8 cellular contexts compared by ENCODE assay signal in the genomic region with DNA sequence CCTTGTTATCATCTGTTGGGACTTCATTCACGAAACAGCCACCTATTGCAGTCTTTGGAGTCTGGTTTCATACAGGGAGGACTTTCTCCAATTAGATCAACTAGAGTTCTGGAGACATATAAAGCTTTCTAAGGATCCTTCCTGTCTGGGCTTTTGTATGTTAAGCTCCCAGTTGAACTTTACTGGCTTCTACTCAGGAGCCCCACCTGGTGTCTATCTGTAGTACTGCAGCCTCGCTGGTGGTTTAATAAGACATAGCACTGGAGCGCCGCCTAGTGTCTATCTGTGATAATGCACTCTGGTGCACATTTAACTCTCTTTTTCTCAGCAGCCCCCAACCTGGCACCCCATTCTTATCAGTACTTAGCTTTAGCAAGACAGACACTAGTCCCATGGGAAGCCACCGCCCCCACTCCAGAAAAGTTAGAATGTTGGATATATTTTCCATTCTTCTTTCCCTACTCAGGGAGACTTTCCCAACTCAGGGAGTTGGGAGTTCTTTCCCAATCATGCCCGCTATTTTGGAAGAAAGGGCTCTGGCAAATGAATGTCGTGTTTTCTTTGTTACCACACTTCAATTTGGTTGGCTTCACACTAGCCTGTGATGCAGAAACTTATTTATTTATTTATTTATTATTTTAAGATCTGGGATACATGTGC. TPM values are rescaled to one million over a fixed set of nuclear protein-coding genes. Genes with fewer than 3 reads are reported as not detected.
DNase-seq lines count a peak whose midpoint lies in the region; ATAC-seq and TF ChIP-seq lines count a peak whose summit lies in the region.

No MANE protein-coding gene starts in this region.

- H4K20me1 ChIP-seq in HCT116 (ENCODE audit: insufficient read depth): no peaks in the 10 kb centered on the region

- no peaks in the 10 kb centered on the region for H3K9me3 Mint-ChIP-seq in central memory CD8-positive, alpha-beta T cell

- peak; percentile 72 for ATAC-seq in HCT116
- ATAC-seq in activated CD4-positive, CD25-positive, alpha-beta regulatory T cell treated with anti-CD3 and anti-CD28 coated beads, Interleukin-2, amount 50 U/mL, for 24 hours: peak; percentile 33 to 35
- peak; percentile 43 for ATAC-seq in central memory CD8-positive, alpha-beta T cell (replicated peaks; ENCODE audit: extremely low read depth, poor library complexity, severe bottlenecking)
- no peak for ATAC-seq in GM18861 (IDR thresholded peaks at IDR 0.05; ENCODE audit: unreplicated experiment)

- peak overlapping the region; percentile 61 for H2AFZ ChIP-seq in HCT116 (ENCODE audit: low read depth, low read length, poor library complexity, severe bottlenecking)

- H3K79me2 ChIP-seq in HCT116 (ENCODE audit: insufficient read depth, low read length): no peaks in the 10 kb centered on the region

- no peak overlapping the region for H3K27ac ChIP-seq in HCT116 (ENCODE audit: low read depth, low read length)

- H3K27me3 ChIP-seq in HCT116 (ENCODE audit: insufficient read depth, low read length): no peaks in the 10 kb centered on the region; the same call in 1 of the 2 replicates

- no peaks in the 10 kb centered on the region for H3K4me1 ChIP-seq in HCT116 (ENCODE audit: control insufficient read depth in 1 of 2, insufficient read depth in 2 of 2, low read length in 2 of 2)

- no peak overlapping the region for H3K4me2 ChIP-seq in HCT116 (ENCODE audit: low read length)

- no TSS peak for BruUV-seq in HCT116 (replicated peaks; lab: Mats Ljungman, UMichigan)

- no peak overlapping the region for H3K9ac ChIP-seq in HCT116 (ENCODE audit: low read length)

- intact Hi-C loops in HCT116 (cut with micrococcal nuclease): loop anchor here (1.0 kb wide), 1 partner anchor 84 kb away; no protein-coding TSS in a partner anchor

- RAD21 ChIA-PET in HCT116 (lab: Charles Lee; ENCODE audit: low non-redundant PET in 1 of 2, low total read pairs in 2 of 2, uncharacterized antibody in 2 of 2, unreplicated experiment in 2 of 2): interaction anchor here (0.7 to 1.2 kb wide), 6 partner anchors 80 to 98 kb away, joined by 3 to 6 read pairs (median 4); no protein-coding TSS in a partner anchor

- TF ChIP-seq RAD21 in HCT116 (IDR thresholded peaks at IDR 0.05; ENCODE audit: low read depth): peak; percentile 94

- no peak overlapping the region for H3K27ac Mint-ChIP-seq in central memory CD8-positive, alpha-beta T cell (ENCODE audit: low read depth)

- CTCF ChIA-PET in HCT116 (lab: Charles Lee): interaction anchor here (0.6 to 2.5 kb wide), 20 partner anchors 8 to 345 kb away, joined by 3 to 43 read pairs (median 4); a partner anchor contains a TSS

- peak; percentile 93 to 99 (median 95) for TF ChIP-seq CTCF in HCT116 (IDR thresholded peaks at IDR 0.05 in 2 of 3, conservative IDR thresholded peaks at IDR 0.05 in 1 of 3; ENCODE audit: borderline replicate concordance in 1 of 3, insufficient read depth in 1 of 3, low read depth in 2 of 3, low read length in 2 of 3)

- no peaks in the 10 kb centered on the region for H3K9me3 ChIP-seq in HCT116 (ENCODE audit: control insufficient read depth in 1 of 2, insufficient read depth in 1 of 2, low read depth in 1 of 2, low read length in 2 of 2)

- H3K36me3 ChIP-seq in HCT116 (ENCODE audit: control insufficient read depth in 1 of 2, insufficient read depth in 2 of 2, low read length in 2 of 2): no peaks in the 10 kb centered on the region

- H3K4me3 ChIP-seq in HCT116 (replicated peaks in 1 of 2; ENCODE audit: low read depth in 1 of 2, low read length in 2 of 2): no peak overlapping the region

- no peak overlapping the region for H3K4me3 Mint-ChIP-seq in central memory CD8-positive, alpha-beta T cell

- TF ChIP-seq POLR2A in HCT116 (IDR thresholded peaks at IDR 0.05; ENCODE audit: borderline replicate concordance, extremely low read depth, insufficient read depth, insufficient read length): no peak

- peak; percentile 53 for DNase-seq in DMS114 treated with DMSO at 0.1 percent for 48 hours (lab: John Stamatoyannopoulos, UW; ENCODE audit: unreplicated experiment)
- peak; percentile 44 for DNase-seq in HCT116 (ENCODE audit: low read depth, low spot score)
- DNase-seq in NCI-H2196 (lab: John Stamatoyannopoulos, UW; ENCODE audit: unreplicated experiment): peak; percentile 62
- peak; percentile 64 to 66 for DNase-seq in central memory CD8-positive, alpha-beta T cell (ENCODE audit: low spot score in 2 of 2)
- peak; percentile 74 for DNase-seq in left kidney (ENCODE audit: low read depth, low spot score)
- DNase-seq in stimulated activated CD4-positive, alpha-beta T cell treated with anti-CD3 and anti-CD28 coated beads, TNF-alpha, amount 100 ng/mL, for 24 hours (ENCODE audit: low read depth in 3 of 3): peak; percentile 53 to 80 (median 77)

- no peaks in the 10 kb centered on the region for H3K36me3 Mint-ChIP-seq in central memory CD8-positive, alpha-beta T cell (ENCODE audit: insufficient read depth)

- H3K9me2 ChIP-seq in HCT116 (ENCODE audit: insufficient read depth): no peaks in the 10 kb centered on the region

- POLR2A ChIA-PET in HCT116 (lab: Charles Lee): no interaction called here

- peaks cover 11% of the 10 kb centered on the region for H3K27me3 Mint-ChIP-seq in central memory CD8-positive, alpha-beta T cell

- no peaks in the 10 kb centered on the region for H3K4me1 Mint-ChIP-seq in central memory CD8-positive, alpha-beta T cell

TF ChIP-seq in HCT116, 20 proteins besides CTCF, POLR2A, EP300 and RAD21:
- TF ChIP-seq EZH2phosphoT487 (IDR thresholded peaks at IDR 0.05; ENCODE audit: borderline replicate concordance) (no peak), CBX3 (IDR thresholded peaks at IDR 0.05; ENCODE audit: low read depth) (0 out of 2 replicates have a peak, but pooled peaks have one; percentile 30), YY1 (IDR thresholded peaks at IDR 0.05; ENCODE audit: extremely low read depth, insufficient replicate concordance, low read depth, low read length) (no peak), JUND (IDR thresholded peaks at IDR 0.05) (no peak), TCF7L2 (IDR thresholded peaks at IDR 0.05; ENCODE audit: borderline replicate concordance, extremely low read depth, insufficient read depth, insufficient read length) (no peak)

RNA-seq across cellular contexts. Expression of a gene that starts 36.9 kb away (rescaled TPM):
- 8.8 TPM for total RNA-seq in HCT116 (2021; ENCODE audit: unreplicated experiment)
- 10.2 and 15.2 TPM in 2 replicates for polyA plus RNA-seq in HCT116 (2012)

RNA-seq across cellular contexts. Expression of a gene that starts 51.4 kb away (rescaled TPM):
- 34.1 TPM for total RNA-seq in HCT116 (2021; ENCODE audit: unreplicated experiment)
- 18.9 and 24.9 TPM in 2 replicates for polyA plus RNA-seq in HCT116 (2012)
